In genomic region chr1:59994302-59995198, GRCh38 we compare ENCODE assay signal across 11 cellular contexts.
A peak's percentile ranks its signal among the peaks of the same experiment; 100 is the strongest.
DNase-seq lines count a peak whose midpoint lies in the region; ATAC-seq and TF ChIP-seq lines count a peak whose summit lies in the region.
"Had no signal": no experiment of that assay in that cellular context is flagged by ENCODE, and none has a peak within 500 bp of the region (broad histone marks: within the 10 kb centered on the region; RNA-seq: fewer than 3 reads in every experiment).

No MANE protein-coding gene starts in this region.

- H3K9me3 Mint-ChIP-seq in nephron: no peaks in the 10 kb centered on the region

- H3K36me3 Mint-ChIP-seq in nephron (ENCODE audit: low read depth): no peaks in the 10 kb centered on the region

- TF ChIP-seq EP300 in SK-N-SH (IDR thresholded peaks at IDR 0.05; ENCODE audit: borderline replicate concordance in 1 of 2, low read depth in 1 of 2, low read length in 1 of 2): 0 out of 4 replicates have a peak, but pooled peaks of 1 of the 2 experiments have one; percentile 24
- TF ChIP-seq EP300 in upper lobe of left lung (IDR thresholded peaks at IDR 0.05): peak in 1 of 4 donors; percentile 55

- H3K27ac ChIP-seq in SK-N-SH (ENCODE audit: low read depth in 2 of 2, low read length in 1 of 2) (peak overlapping the region in 1 of 2 experiments; percentile 92; a peak in 2 of 4 replicates), upper lobe of left lung (no peak overlapping the region)
- H3K27ac ChIP-seq: foreskin keratinocyte had no signal

- peak overlapping the region; percentile 27 for H3K4me2 ChIP-seq in SK-N-SH

- TF ChIP-seq POLR2A in upper lobe of left lung (IDR thresholded peaks at IDR 0.05): no peak

- H3K36me3 ChIP-seq in SK-N-SH (replicated peaks in 1 of 2; ENCODE audit: control insufficient read depth in 1 of 2, insufficient read depth in 2 of 2, low read length in 1 of 2) (no peaks in the 10 kb centered on the region), upper lobe of left lung (no peaks in the 10 kb centered on the region)

- no peak overlapping the region for H2AFZ ChIP-seq in SK-N-SH (ENCODE audit: low read depth)

- peak overlapping the region; percentile 63 to 91 (median 64) for H3K27ac Mint-ChIP-seq in nephron

- no peaks in the 10 kb centered on the region for H3K27me3 ChIP-seq in SK-N-SH (ENCODE audit: insufficient read depth)
- H3K27me3 ChIP-seq in upper lobe of left lung: no peaks in the 10 kb centered on the region

- peaks cover 4 to 16% of the 10 kb centered on the region in 2 experiments; a peak in 3 of 4 replicates for H3K4me1 ChIP-seq in SK-N-SH (ENCODE audit: control insufficient read depth in 1 of 2, insufficient read depth in 2 of 2, low read depth in 1 of 2, low read length in 1 of 2)
- no peaks in the 10 kb centered on the region for H3K4me1 ChIP-seq in upper lobe of left lung
- H3K4me1 ChIP-seq: foreskin keratinocyte had no signal

- H3K79me2 ChIP-seq in SK-N-SH (ENCODE audit: insufficient read depth): no peaks in the 10 kb centered on the region

- CTCF ChIA-PET in SK-N-SH (lab: Yijun Ruan, JAX): interaction anchor here (1.5 kb wide), 1 partner anchor 10 kb away, joined by 6 read pairs; no protein-coding TSS in a partner anchor

- no peaks in the 10 kb centered on the region for H3K9me3 ChIP-seq in SK-N-SH
- no peaks in the 10 kb centered on the region for H3K9me3 ChIP-seq in upper lobe of left lung

- POLR2A ChIA-PET in SK-N-SH (lab: Yijun Ruan, JAX): no interaction called here

- 38% methylated on average over 4 of the region's 4 CpGs for WGBS in SK-N-SH (ENCODE audit: low lambda C conversion rate)
- WGBS in upper lobe of left lung, 2 donors: 73 to 76% methylated on average over 4 of the region's 4 CpGs

- peaks cover 8% of the 10 kb centered on the region for H3F3A ChIP-seq in SK-N-SH (replicated peaks; ENCODE audit: insufficient read depth)

- H3K4me3 ChIP-seq in SK-N-SH (ENCODE audit: low read depth in 2 of 2, low read length in 1 of 2) (no peak overlapping the region), fibroblast of pulmonary artery (replicated peaks; ENCODE audit: low read depth, low read length) (no peak overlapping the region), upper lobe of left lung (no peak overlapping the region)

- DNase-seq in SK-N-SH (no peak), fibroblast of pulmonary artery (ENCODE audit: low read depth) (peak; percentile 75), upper lobe of left lung (no peak), HK-2 (ENCODE audit: unreplicated experiment) (no peak)
- no peak for DNase-seq in stimulated activated CD4-positive, alpha-beta T cell treated with anti-CD3 and anti-CD28 coated beads, Interleukin-4, amount 100 ng/mL, for 24 hours
- DNase-seq: foreskin keratinocyte, Kasumi-1, mammary epithelial cell, retina had no signal

- peaks cover 58% of the 10 kb centered on the region for H3K4me1 Mint-ChIP-seq in nephron

- no peaks in the 10 kb centered on the region for H4K20me1 ChIP-seq in SK-N-SH (ENCODE audit: insufficient read depth)

- no peak for TF ChIP-seq RAD21 in SK-N-SH (IDR thresholded peaks at IDR 0.05; ENCODE audit: low read length)

- H3K4me3 Mint-ChIP-seq in nephron: peak overlapping the region in 1 of 3 experiments; percentile 30

- no peaks in the 10 kb centered on the region for H3K27me3 Mint-ChIP-seq in nephron (ENCODE audit: low read depth)

- peak overlapping the region; percentile 37 for H3K9ac ChIP-seq in SK-N-SH

- ATAC-seq in upper lobe of left lung (ENCODE audit: low FRiP score in 2 of 2) (peak; percentile 68 to 77), GM18867 (IDR thresholded peaks at IDR 0.05; ENCODE audit: unreplicated experiment) (no peak)
- ATAC-seq: foreskin keratinocyte had no signal

- TF ChIP-seq CTCF in SK-N-SH (IDR thresholded peaks at IDR 0.05) (no peak), fibroblast of pulmonary artery (IDR thresholded peaks at IDR 0.05; ENCODE audit: low read length, missing control alignments) (no peak), nephron (IDR thresholded peaks at IDR 0.05; ENCODE audit: unreplicated experiment in 3 of 3) (no peak), upper lobe of left lung (IDR thresholded peaks at IDR 0.05) (no peak)

- H3K9me2 ChIP-seq in SK-N-SH: no peaks in the 10 kb centered on the region

TF ChIP-seq in SK-N-SH, 30 proteins besides CTCF, POLR2A, EP300 and RAD21:
- TF ChIP-seq PBX3 (IDR thresholded peaks at IDR 0.05): peak; percentile 71
- TF ChIP-seq TCF12 (IDR thresholded peaks at IDR 0.05): peak; percentile 42; the same call in 1 of the 2 replicates
- TF ChIP-seq, protein P1, sequence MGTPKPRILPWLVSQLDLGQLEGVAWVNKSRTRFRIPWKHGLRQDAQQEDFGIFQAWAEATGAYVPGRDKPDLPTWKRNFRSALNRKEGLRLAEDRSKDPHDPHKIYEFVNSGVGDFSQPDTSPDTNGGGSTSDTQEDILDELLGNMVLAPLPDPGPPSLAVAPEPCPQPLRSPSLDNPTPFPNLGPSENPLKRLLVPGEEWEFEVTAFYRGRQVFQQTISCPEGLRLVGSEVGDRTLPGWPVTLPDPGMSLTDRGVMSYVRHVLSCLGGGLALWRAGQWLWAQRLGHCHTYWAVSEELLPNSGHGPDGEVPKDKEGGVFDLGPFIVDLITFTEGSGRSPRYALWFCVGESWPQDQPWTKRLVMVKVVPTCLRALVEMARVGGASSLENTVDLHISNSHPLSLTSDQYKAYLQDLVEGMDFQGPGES (IDR thresholded peaks at IDR 0.05; ENCODE audit: low read depth, low read length): no peak
- no peak for TF ChIP-seq POLR2AphosphoS5 (IDR thresholded peaks at IDR 0.05; ENCODE audit: low read depth, low read length)
- TF ChIP-seq FOSL2 (IDR thresholded peaks at IDR 0.05; ENCODE audit: borderline replicate concordance, low read depth): peak; percentile 20; the same call in 1 of the 2 replicates
- TF ChIP-seq YY1 (IDR thresholded peaks at IDR 0.05; ENCODE audit: low read depth): no peak
